Comparison of ENCODE assay signal across 14 cellular contexts in genomic region chr2:143802242-143802641, GRCh38.
A peak's percentile ranks its signal among the peaks of the same experiment; 100 is the strongest.
DNase-seq lines count a peak whose midpoint lies in the region; ATAC-seq, FAIRE-seq and TF ChIP-seq lines count a peak whose summit lies in the region.
"Had no signal": no experiment of that assay in that cellular context is flagged by ENCODE, and none has a peak within 500 bp of the region (broad histone marks: within the 10 kb centered on the region; RNA-seq: fewer than 3 reads in every experiment).

No MANE protein-coding gene starts in this region.

- H3K4me1 Mint-ChIP-seq in stimulated activated naive CD8-positive, alpha-beta T cell treated with anti-CD3 and anti-CD28 coated beads, Interleukin-15, Interleukin-2, amounts not matched to agents 100 ng/mL and 50 ng/mL, for 24 hours (ENCODE audit: low read depth) = peaks cover 12% of the 10 kb centered on the region
- peaks cover 20% of the 10 kb centered on the region for H3K4me1 Mint-ChIP-seq in stimulated activated memory B cell treated with anti-CD40 and anti-IgM and Interleukin-4, amounts not matched to agents 10 μg/mL and 1 μg/mL and 100 μg/mL, for 72 hours

- DNase-seq in stimulated activated naive CD8-positive, alpha-beta T cell treated with anti-CD3 and anti-CD28 coated beads, Interleukin-15, Interleukin-2, amounts not matched to agents 100 U/mL and 50 U/mL, for 24 hours = no peak
- DNase-seq in amniotic epithelial cell (ENCODE audit: low read depth) (peak; percentile 80), D721Med (ENCODE audit: insufficient read length, low spot score) (no peak), activated T-cell treated with anti-CD3 and anti-CD28 coated beads for 4 hours (no peak)
- DNase-seq in stimulated activated CD4-positive, alpha-beta T cell treated with anti-CD3 and anti-CD28 coated beads, Interleukin-1b, Interleukin-23, amount 100 ng/mL, for 48 hours = no peak
- DNase-seq: activated gamma-delta T cell, AML-193, naive B cell, NCI-H1694 treated with DMSO at 0.1 percent for 48 hours, stomach, WERI-Rb-1 had no signal

- peak overlapping the region; percentile 65 for H3K27ac Mint-ChIP-seq in stimulated activated naive CD8-positive, alpha-beta T cell treated with anti-CD3 and anti-CD28 coated beads, Interleukin-15, Interleukin-2, amounts not matched to agents 100 ng/mL and 50 ng/mL, for 24 hours
- peak overlapping the region; percentile 75 for H3K27ac Mint-ChIP-seq in stimulated activated memory B cell treated with anti-CD40 and anti-IgM and Interleukin-4, amounts not matched to agents 10 μg/mL and 1 μg/mL and 100 μg/mL, for 72 hours
- H3K27ac Mint-ChIP-seq: naive B cell had no signal

- TF ChIP-seq CTCF in D721Med (IDR thresholded peaks at IDR 0.05; ENCODE audit: insufficient read depth, missing control alignments) = no peak

- FAIRE-seq in D721Med (lab: Jason Lieb, UNC) = no peak

- H3K9me3 Mint-ChIP-seq in stimulated activated naive CD8-positive, alpha-beta T cell treated with anti-CD3 and anti-CD28 coated beads, Interleukin-15, Interleukin-2, amounts not matched to agents 100 ng/mL and 50 ng/mL, for 24 hours = no peaks in the 10 kb centered on the region
- H3K9me3 Mint-ChIP-seq in stimulated activated memory B cell treated with anti-CD40 and anti-IgM and Interleukin-4, amounts not matched to agents 10 μg/mL and 1 μg/mL and 100 μg/mL, for 72 hours = no peaks in the 10 kb centered on the region

- no peaks in the 10 kb centered on the region for H3K36me3 Mint-ChIP-seq in stimulated activated naive CD8-positive, alpha-beta T cell treated with anti-CD3 and anti-CD28 coated beads, Interleukin-15, Interleukin-2, amounts not matched to agents 100 ng/mL and 50 ng/mL, for 24 hours (ENCODE audit: low read depth)
- no peaks in the 10 kb centered on the region for H3K36me3 Mint-ChIP-seq in stimulated activated memory B cell treated with anti-CD40 and anti-IgM and Interleukin-4, amounts not matched to agents 10 μg/mL and 1 μg/mL and 100 μg/mL, for 72 hours
- H3K36me3 Mint-ChIP-seq: naive B cell had no signal

- no peak for ATAC-seq in stimulated activated naive CD8-positive, alpha-beta T cell treated with anti-CD3 and anti-CD28 coated beads, Interleukin-15, Interleukin-2, amounts not matched to agents 100 U/mL and 50 U/mL, for 24 hours
- ATAC-seq in HG02571 (IDR thresholded peaks at IDR 0.05; ENCODE audit: unreplicated experiment) = peak; percentile 39
- no peak for ATAC-seq in stimulated activated memory B cell treated with anti-CD40 and anti-IgM and Interleukin-4, amounts not matched to agents 10 μg/mL and 1 μg/mL and 100 μg/mL, for 72 hours

- peak overlapping the region; percentile 46 for H3K4me3 Mint-ChIP-seq in stimulated activated naive CD8-positive, alpha-beta T cell treated with anti-CD3 and anti-CD28 coated beads, Interleukin-15, Interleukin-2, amounts not matched to agents 100 ng/mL and 50 ng/mL, for 24 hours
- H3K4me3 Mint-ChIP-seq in stimulated activated memory B cell treated with anti-CD40 and anti-IgM and Interleukin-4, amounts not matched to agents 10 μg/mL and 1 μg/mL and 100 μg/mL, for 72 hours = no peak overlapping the region

- H3K27me3 Mint-ChIP-seq in stimulated activated naive CD8-positive, alpha-beta T cell treated with anti-CD3 and anti-CD28 coated beads, Interleukin-15, Interleukin-2, amounts not matched to agents 100 ng/mL and 50 ng/mL, for 24 hours = no peaks in the 10 kb centered on the region
- H3K27me3 Mint-ChIP-seq in stimulated activated memory B cell treated with anti-CD40 and anti-IgM and Interleukin-4, amounts not matched to agents 10 μg/mL and 1 μg/mL and 100 μg/mL, for 72 hours = no peaks in the 10 kb centered on the region
- H3K27me3 Mint-ChIP-seq: naive B cell had no signal
